In genomic region chr10:69056129-69056528, GRCh38 we compare ENCODE assay signal across 1 cellular context.
TF ChIP-seq lines count a peak whose summit lies in the region.

No MANE protein-coding gene starts in this region.

TF ChIP-seq in endothelial cell of umbilical vein, 7 proteins besides CTCF, POLR2A, EP300 and RAD21 (continued from another document):
- TF ChIP-seq JUN (IDR thresholded peaks at IDR 0.05; ENCODE audit: borderline replicate concordance, insufficient read depth, insufficient read length, low read depth) (no peak), EZH2 (IDR thresholded peaks at IDR 0.05; ENCODE audit: borderline replicate concordance, low read depth, low read length, severe bottlenecking) (no peak), POLR2AphosphoS5 (IDR thresholded peaks at IDR 0.05; ENCODE audit: insufficient read depth, low read depth, low read length) (no peak), FOS (IDR thresholded peaks at IDR 0.05; ENCODE audit: borderline replicate concordance, insufficient read depth, low read length) (no peak), GATA2 (IDR thresholded peaks at IDR 0.05; ENCODE audit: insufficient read depth, insufficient read length, low read depth, low read length) (no peak), MAX (IDR thresholded peaks at IDR 0.05; ENCODE audit: insufficient read depth, insufficient read length) (no peak)
